ENCODE assay signal across 1 cellular context in genomic region chr14:69741055-69741454, GRCh38.
A peak's percentile ranks its signal among the peaks of the same experiment; 100 is the strongest.
TF ChIP-seq lines count a peak whose summit lies in the region.

No MANE protein-coding gene starts in this region.

TF ChIP-seq in HepG2, 621 proteins besides CTCF, POLR2A, EP300 and RAD21 (continues in another document):
- TF ChIP-seq ZNF142 (CRISPR knock-in tag; IDR thresholded peaks at IDR 0.05) (no peak), ELF4 (CRISPR knock-in tag; IDR thresholded peaks at IDR 0.05; ENCODE audit: borderline replicate concordance) (no peak), ZKSCAN5 (CRISPR knock-in tag; IDR thresholded peaks at IDR 0.05) (no peak), ZBTB7A (CRISPR knock-in tag; IDR thresholded peaks at IDR 0.05) (no peak), SALL1 (CRISPR knock-in tag; IDR thresholded peaks at IDR 0.05) (peak; percentile 44; the same call in 1 of the 2 replicates), KDM2A (CRISPR knock-in tag; IDR thresholded peaks at IDR 0.05; ENCODE audit: borderline replicate concordance, low read depth) (no peak), ZNF441 (CRISPR knock-in tag; IDR thresholded peaks at IDR 0.05; ENCODE audit: borderline replicate concordance) (no peak), HOXA7 (CRISPR knock-in tag; IDR thresholded peaks at IDR 0.05) (no peak), ZNF276 (CRISPR knock-in tag; IDR thresholded peaks at IDR 0.05; ENCODE audit: low read depth) (no peak), ZNF652 (CRISPR knock-in tag; IDR thresholded peaks at IDR 0.05; ENCODE audit: borderline replicate concordance, low read depth) (no peak), ZFP37 (CRISPR knock-in tag; IDR thresholded peaks at IDR 0.05; ENCODE audit: borderline replicate concordance) (no peak), ZBTB1 (CRISPR knock-in tag; IDR thresholded peaks at IDR 0.05; ENCODE audit: borderline replicate concordance) (no peak), ZNF777 (CRISPR knock-in tag; IDR thresholded peaks at IDR 0.05) (no peak), ZNF879 (CRISPR knock-in tag; IDR thresholded peaks at IDR 0.05) (no peak), THAP9 (CRISPR knock-in tag; IDR thresholded peaks at IDR 0.05; ENCODE audit: borderline replicate concordance) (no peak), ZNF674 (CRISPR knock-in tag; IDR thresholded peaks at IDR 0.05; ENCODE audit: low read depth) (no peak), RARA (CRISPR knock-in tag; IDR thresholded peaks at IDR 0.05) (peak; percentile 79), KAT8 (CRISPR knock-in tag; IDR thresholded peaks at IDR 0.05) (peak; percentile 44; the same call in 1 of the 2 replicates), ZHX2 (IDR thresholded peaks at IDR 0.05; ENCODE audit: low read depth) (no peak), ZHX2 (CRISPR knock-in tag; IDR thresholded peaks at IDR 0.05; ENCODE audit: borderline replicate concordance) (no peak), MEF2D (CRISPR knock-in tag; IDR thresholded peaks at IDR 0.05) (peak; percentile 24; the same call in 1 of the 2 replicates), ZNF24 (IDR thresholded peaks at IDR 0.05) (no peak), IKZF5 (CRISPR knock-in tag; IDR thresholded peaks at IDR 0.05) (0 out of 2 replicates have a peak, but pooled peaks have one; percentile 45), ZNF607 (CRISPR knock-in tag; IDR thresholded peaks at IDR 0.05; ENCODE audit: borderline replicate concordance) (no peak), POLR2AphosphoS5 (IDR thresholded peaks at IDR 0.05; ENCODE audit: low read depth, low read length) (no peak), DBP (CRISPR knock-in tag; IDR thresholded peaks at IDR 0.05; ENCODE audit: not compliant biosample characterization) (no peak), NR2F1 (CRISPR knock-in tag; IDR thresholded peaks at IDR 0.05) (0 out of 4 replicates have a peak, but pooled peaks of 1 of the 2 experiments have one; percentile 7), PCBP2 (optimal IDR thresholded peaks at IDR 0.05; ENCODE audit: low read depth, low read length, poor library complexity, severe bottlenecking) (no peak), STAT6 (CRISPR knock-in tag; IDR thresholded peaks at IDR 0.05; ENCODE audit: borderline replicate concordance) (no peak), HNRNPLL (IDR thresholded peaks at IDR 0.05; ENCODE audit: low read depth, low read length, poor library complexity, severe bottlenecking) (no peak), SOX13 (IDR thresholded peaks at IDR 0.05) (no peak), SOX13 (CRISPR knock-in tag; conservative IDR thresholded peaks at IDR 0.05 in 1 of 2, IDR thresholded peaks at IDR 0.05 in 1 of 2) (peak in 1 of 2 experiments; percentile 62; a peak in 1 of 4 replicates), NAIF1 (CRISPR knock-in tag; IDR thresholded peaks at IDR 0.05; ENCODE audit: borderline replicate concordance) (no peak), HMGXB4 (CRISPR knock-in tag; IDR thresholded peaks at IDR 0.05; ENCODE audit: borderline replicate concordance in 1 of 2, low read depth in 1 of 2) (no peak)
